ENCODE assay signal across 31 cellular contexts in genomic region chr21:44533121-44533890, GRCh38. TPM values are rescaled to one million over a fixed set of nuclear protein-coding genes. Genes with fewer than 3 reads are reported as not detected.
DNase-seq lines count a peak whose midpoint lies in the region; ATAC-seq and TF ChIP-seq lines count a peak whose summit lies in the region.
"Had no signal": no experiment of that assay in that cellular context is flagged by ENCODE, and none has a peak within 500 bp of the region (broad histone marks: within the 10 kb centered on the region; RNA-seq: fewer than 3 reads in every experiment).

No MANE protein-coding gene starts in this region.

- peak; percentile 12 for DNase-seq in activated CD8-positive, alpha-beta memory T cell treated with anti-CD3 and anti-CD28 coated beads, Interleukin-2, amount 50 U/mL, for 4 hours
- no peak for DNase-seq in activated CD8-positive, alpha-beta memory T cell treated with anti-CD3 and anti-CD28 coated beads, Interleukin-2, amount 10 ng/mL, durations not matched to agents 7 days and 5 days
- DNase-seq in right lobe of liver = peak in 2 of 3 donors; percentile 18 to 44
- peak; percentile 17 to 64 for DNase-seq in tibial artery
- no peak for DNase-seq in NCI-H1105 treated with DMSO at 0.1 percent for 48 hours (lab: John Stamatoyannopoulos, UW)
- DNase-seq in NCI-H2107 (lab: John Stamatoyannopoulos, UW) = no peak
- DNase-seq: 8988T; activated CD4-positive, alpha-beta T cell treated with anti-CD3 and anti-CD28 coated beads, Interleukin-2, amount 10 ng/mL, durations not matched to agents 7 days and 5 days; Calu3; caudate nucleus; DND-41; hippocampal formation; immature natural killer cell; MM.1S; NCI-H1436; NCI-H446 treated with DMSO at 0.1 percent for 48 hours; stimulated activated CD4-positive, alpha-beta T cell treated with anti-CD3 and anti-CD28 coated beads, Interleukin-4, amount 100 ng/mL, for 1 hour; T-helper 17 cell had no signal

- CTCF ChIA-PET in activated CD8-positive, alpha-beta memory T cell treated with anti-CD3 and anti-CD28 coated beads, Interleukin-2, amount 10 ng/mL, durations not matched to agents 7 days and 5 days (lab: Charles Lee) = no interaction called here

- WGBS in right lobe of liver (ENCODE audit: insufficient coverage, low coverage, low lambda C conversion rate, missing lambda C conversion rate) = 89% methylated on average over 14 of the region's 37 CpGs

- no peaks in the 10 kb centered on the region for H3K4me1 Mint-ChIP-seq in activated CD8-positive, alpha-beta memory T cell treated with anti-CD3 and anti-CD28 coated beads, Interleukin-2, amount 10 ng/mL, durations not matched to agents 7 days and 5 days
- H3K4me1 Mint-ChIP-seq: activated CD4-positive, alpha-beta T cell treated with anti-CD3 and anti-CD28 coated beads, Interleukin-2, amount 10 ng/mL, durations not matched to agents 7 days and 5 days; immature natural killer cell; nephron had no signal

- H3K4me1 ChIP-seq in right lobe of liver (no peaks in the 10 kb centered on the region), tibial artery (no peaks in the 10 kb centered on the region)
- H3K4me1 ChIP-seq: gastroesophageal sphincter, pancreas had no signal

- H3K27me3 Mint-ChIP-seq in activated CD8-positive, alpha-beta memory T cell treated with anti-CD3 and anti-CD28 coated beads, Interleukin-2, amount 10 ng/mL, durations not matched to agents 7 days and 5 days = peaks cover 2% of the 10 kb centered on the region
- H3K27me3 Mint-ChIP-seq: activated CD4-positive, alpha-beta T cell treated with anti-CD3 and anti-CD28 coated beads, Interleukin-2, amount 10 ng/mL, durations not matched to agents 7 days and 5 days; activated naive CD8-positive, alpha-beta T cell; dendritic cell treated with granulocyte-macrophage colony-stimulating factor and Interleukin-4, amounts not matched to agents 40 ng/mL and 50 ng/mL, for 4 days had no signal

- intact Hi-C loops in right lobe of liver (cut with DNase I) (no loop called here), tibial artery (cut with DNase I; ENCODE audit: low total_unique reads) (no loop called here)

- H3K4me3 ChIP-seq in right lobe of liver = no peak overlapping the region
- H3K4me3 ChIP-seq in tibial artery = no peak overlapping the region
- H3K4me3 ChIP-seq: gastroesophageal sphincter, pancreas had no signal

- ATAC-seq in activated CD8-positive, alpha-beta memory T cell treated with anti-CD3 and anti-CD28 coated beads, Interleukin-2, amount 10 ng/mL, durations not matched to agents 7 days and 5 days = no peak
- ATAC-seq in right lobe of liver (no peak), GM18502 (IDR thresholded peaks at IDR 0.05; ENCODE audit: poor library complexity, unreplicated experiment) (no peak)
- ATAC-seq: gastroesophageal sphincter, pancreas had no signal

- no peaks in the 10 kb centered on the region for H3K36me3 Mint-ChIP-seq in activated CD8-positive, alpha-beta memory T cell treated with anti-CD3 and anti-CD28 coated beads, Interleukin-2, amount 10 ng/mL, durations not matched to agents 7 days and 5 days
- H3K36me3 Mint-ChIP-seq: activated naive CD8-positive, alpha-beta T cell; immature natural killer cell had no signal

- H3K27me3 ChIP-seq in right lobe of liver (no peaks in the 10 kb centered on the region), tibial artery (peaks cover 0 to 34% of the 10 kb centered on the region in 2 donors)
- H3K27me3 ChIP-seq: pancreas had no signal

- H3K27ac ChIP-seq in VCaP (peak overlapping the region; percentile 59), right lobe of liver (no peak overlapping the region), tibial artery (no peak overlapping the region)
- H3K27ac ChIP-seq: gastroesophageal sphincter, KMS-11, pancreas, RWPE1 had no signal

- H3K27ac Mint-ChIP-seq in activated CD8-positive, alpha-beta memory T cell treated with anti-CD3 and anti-CD28 coated beads, Interleukin-2, amount 10 ng/mL, durations not matched to agents 7 days and 5 days = no peak overlapping the region
- H3K27ac Mint-ChIP-seq: activated CD4-positive, alpha-beta T cell treated with anti-CD3 and anti-CD28 coated beads, Interleukin-2, amount 10 ng/mL, durations not matched to agents 7 days and 5 days; activated naive CD8-positive, alpha-beta T cell; dendritic cell treated with granulocyte-macrophage colony-stimulating factor and Interleukin-4, amounts not matched to agents 40 ng/mL and 50 ng/mL, for 4 days; immature natural killer cell; nephron; T-helper 17 cell had no signal

- H3K9me3 Mint-ChIP-seq in activated CD8-positive, alpha-beta memory T cell treated with anti-CD3 and anti-CD28 coated beads, Interleukin-2, amount 10 ng/mL, durations not matched to agents 7 days and 5 days (ENCODE audit: low read depth) = peaks cover 2% of the 10 kb centered on the region
- H3K9me3 Mint-ChIP-seq: activated CD4-positive, alpha-beta T cell treated with anti-CD3 and anti-CD28 coated beads, Interleukin-2, amount 10 ng/mL, durations not matched to agents 7 days and 5 days; dendritic cell treated with granulocyte-macrophage colony-stimulating factor and Interleukin-4, amounts not matched to agents 40 ng/mL and 50 ng/mL, for 4 days; immature natural killer cell had no signal

- H3K9me3 ChIP-seq in right lobe of liver = no peaks in the 10 kb centered on the region
- H3K9me3 ChIP-seq in tibial artery = no peaks in the 10 kb centered on the region
- H3K9me3 ChIP-seq: gastroesophageal sphincter, pancreas, SK-N-SH had no signal

- H3K36me3 ChIP-seq in right lobe of liver (no peaks in the 10 kb centered on the region), tibial artery (no peaks in the 10 kb centered on the region)
- H3K36me3 ChIP-seq: gastroesophageal sphincter, pancreas had no signal

- peak; percentile 13; the same call in 1 of the 2 replicates for TF ChIP-seq CTCF in VCaP (conservative IDR thresholded peaks at IDR 0.05)
- no peak for TF ChIP-seq CTCF in right lobe of liver (IDR thresholded peaks at IDR 0.05)
- no peak for TF ChIP-seq CTCF in tibial artery (IDR thresholded peaks at IDR 0.05)

- H3K4me3 Mint-ChIP-seq in activated CD8-positive, alpha-beta memory T cell treated with anti-CD3 and anti-CD28 coated beads, Interleukin-2, amount 10 ng/mL, durations not matched to agents 7 days and 5 days = no peak overlapping the region
- H3K4me3 Mint-ChIP-seq: activated CD4-positive, alpha-beta T cell treated with anti-CD3 and anti-CD28 coated beads, Interleukin-2, amount 10 ng/mL, durations not matched to agents 7 days and 5 days; activated naive CD8-positive, alpha-beta T cell; dendritic cell treated with granulocyte-macrophage colony-stimulating factor and Interleukin-4, amounts not matched to agents 40 ng/mL and 50 ng/mL, for 4 days; immature natural killer cell; nephron; T-helper 17 cell had no signal

- no peak for TF ChIP-seq POLR2A in right lobe of liver (IDR thresholded peaks at IDR 0.05)

RNA-seq across cellular contexts. Expression of gene KRTAP10-1, which starts 6.7 kb away (rescaled TPM):
- not detected for total RNA-seq in activated CD8-positive, alpha-beta memory T cell treated with anti-CD3 and anti-CD28 coated beads, Interleukin-2, amount 10 ng/mL, durations not matched to agents 7 days and 5 days
- total RNA-seq in right lobe of liver = not detected
- total RNA-seq: activated CD4-positive, alpha-beta T cell treated with anti-CD3 and anti-CD28 coated beads, Interleukin-2, amount 10 ng/mL, durations not matched to agents 7 days and 5 days; astrocyte; Calu3; gastroesophageal sphincter; liver; mononuclear cell; pancreas; T-helper 17 cell had no signal

RNA-seq across cellular contexts. Expression of gene KRTAP10-2, which starts 18.0 kb away (rescaled TPM):
- not detected for total RNA-seq in activated CD8-positive, alpha-beta memory T cell treated with anti-CD3 and anti-CD28 coated beads, Interleukin-2, amount 10 ng/mL, durations not matched to agents 7 days and 5 days
- total RNA-seq in right lobe of liver = not detected
- total RNA-seq: activated CD4-positive, alpha-beta T cell treated with anti-CD3 and anti-CD28 coated beads, Interleukin-2, amount 10 ng/mL, durations not matched to agents 7 days and 5 days; astrocyte; Calu3; gastroesophageal sphincter; liver; mononuclear cell; pancreas; T-helper 17 cell had no signal

RNA-seq across cellular contexts. Expression of gene KRTAP10-3, which starts 25.3 kb away (rescaled TPM):
- not detected for total RNA-seq in activated CD8-positive, alpha-beta memory T cell treated with anti-CD3 and anti-CD28 coated beads, Interleukin-2, amount 10 ng/mL, durations not matched to agents 7 days and 5 days
- total RNA-seq in right lobe of liver = not detected
- total RNA-seq: activated CD4-positive, alpha-beta T cell treated with anti-CD3 and anti-CD28 coated beads, Interleukin-2, amount 10 ng/mL, durations not matched to agents 7 days and 5 days; astrocyte; Calu3; gastroesophageal sphincter; liver; mononuclear cell; pancreas; T-helper 17 cell had no signal

RNA-seq across cellular contexts. Expression of gene KRTAP10-4, which starts 40.2 kb away (rescaled TPM):
- not detected for total RNA-seq in activated CD8-positive, alpha-beta memory T cell treated with anti-CD3 and anti-CD28 coated beads, Interleukin-2, amount 10 ng/mL, durations not matched to agents 7 days and 5 days
- not detected for total RNA-seq in right lobe of liver
- total RNA-seq: activated CD4-positive, alpha-beta T cell treated with anti-CD3 and anti-CD28 coated beads, Interleukin-2, amount 10 ng/mL, durations not matched to agents 7 days and 5 days; astrocyte; Calu3; gastroesophageal sphincter; liver; mononuclear cell; pancreas; T-helper 17 cell had no signal

RNA-seq across cellular contexts. Expression of gene KRTAP10-5, which starts 47.1 kb away (rescaled TPM):
- total RNA-seq in activated CD8-positive, alpha-beta memory T cell treated with anti-CD3 and anti-CD28 coated beads, Interleukin-2, amount 10 ng/mL, durations not matched to agents 7 days and 5 days = not detected
- total RNA-seq in right lobe of liver = not detected
- total RNA-seq: activated CD4-positive, alpha-beta T cell treated with anti-CD3 and anti-CD28 coated beads, Interleukin-2, amount 10 ng/mL, durations not matched to agents 7 days and 5 days; astrocyte; Calu3; gastroesophageal sphincter; liver; mononuclear cell; pancreas; T-helper 17 cell had no signal

Comparison
In these comparisons a context has a peak if more than half of its experiments do, and no peak if none do; other contexts are left out.
1. DNase-seq: peak in activated CD8-positive, alpha-beta memory T cell treated with anti-CD3 and anti-CD28 coated beads, Interleukin-2, amount 50 U/mL, for 4 hours (single experiment), right lobe of liver (2 of 3) and tibial artery (2 of 2); none in activated CD8-positive, alpha-beta memory T cell treated with anti-CD3 and anti-CD28 coated beads, Interleukin-2, amount 10 ng/mL, durations not matched to agents 7 days and 5 days (single experiment), NCI-H1105 treated with DMSO at 0.1 percent for 48 hours (single experiment) and NCI-H2107 (single experiment).